21 cellular contexts compared by ENCODE assay signal in the genomic region with DNA sequence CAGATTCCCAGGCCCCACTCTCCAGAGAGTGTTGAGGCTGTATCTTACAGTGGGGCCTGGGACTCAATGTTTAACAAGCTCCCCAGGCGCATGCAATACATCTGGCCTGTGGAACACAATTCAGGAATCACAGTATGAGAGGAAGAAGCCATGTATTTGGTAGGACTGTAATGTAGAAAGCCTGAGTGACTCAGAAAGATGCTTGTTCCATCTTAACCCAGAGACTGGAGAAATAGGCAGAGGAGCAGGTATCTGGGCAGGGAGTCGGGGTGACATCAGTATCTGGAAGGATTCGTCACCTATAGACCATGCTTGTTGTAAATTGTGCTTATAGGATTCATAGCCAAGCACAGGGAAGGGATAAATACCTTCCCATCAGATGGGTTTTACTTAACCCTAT.
DNase-seq lines count a peak whose midpoint lies in the region; ATAC-seq and TF ChIP-seq lines count a peak whose summit lies in the region.
"Had no signal": no experiment of that assay in that cellular context is flagged by ENCODE, and none has a peak within 500 bp of the region (broad histone marks: within the 10 kb centered on the region; RNA-seq: fewer than 3 reads in every experiment).

No MANE protein-coding gene starts in this region.

- H3F3A ChIP-seq in GM23338 (replicated peaks; ENCODE audit: low read depth) = peaks cover 9% of the 10 kb centered on the region

- H3K4me2 ChIP-seq in GM23338 = peak overlapping the region; percentile 16

- in situ Hi-C loops in Panc1 (cut with HindIII; ENCODE audit: low pct_unique_long_range_greater_than_20kb, low sequenced_read_pairs) = no loop called here
- in situ Hi-C loops in KBM-7 (cut with MboI; ENCODE audit: low pct_unique_long_range_greater_than_20kb, low sequenced_read_pairs) = no loop called here

- no peaks in the 10 kb centered on the region for H4K20me1 ChIP-seq in GM23338 (replicated peaks; ENCODE audit: insufficient read depth)

- peaks cover 54% of the 10 kb centered on the region for H3K4me1 Mint-ChIP-seq in GM23338
- H3K4me1 Mint-ChIP-seq in endodermal cell = peaks cover 39% of the 10 kb centered on the region
- H3K4me1 Mint-ChIP-seq in nephron progenitor cell = peaks cover 17% of the 10 kb centered on the region
- H3K4me1 Mint-ChIP-seq: immature natural killer cell had no signal

- no peak for TF ChIP-seq CTCF in GM23338 (conservative IDR thresholded peaks at IDR 0.05; ENCODE audit: low read depth in 2 of 2)
- TF ChIP-seq CTCF in Panc1 (IDR thresholded peaks at IDR 0.05) = no peak
- TF ChIP-seq CTCF in endodermal cell (conservative IDR thresholded peaks at IDR 0.05) = no peak
- TF ChIP-seq CTCF in nephron progenitor cell (IDR thresholded peaks at IDR 0.05) = no peak
- TF ChIP-seq CTCF in prostate gland (IDR thresholded peaks at IDR 0.05) = no peak
- no peak for TF ChIP-seq CTCF in upper lobe of right lung (IDR thresholded peaks at IDR 0.05)

- H3K27ac Mint-ChIP-seq in GM23338 (peak overlapping the region; percentile 92), endodermal cell (peak overlapping the region; percentile 58), nephron progenitor cell (peak overlapping the region; percentile 73)
- H3K27ac Mint-ChIP-seq: activated CD8-positive, alpha-beta T cell treated with anti-CD3 and anti-CD28 coated beads, Interleukin-2, amount 10 ng/mL, durations not matched to agents 7 days and 5 days; immature natural killer cell; stimulated activated naive CD8-positive, alpha-beta T cell treated with anti-CD3 and anti-CD28 coated beads, Interleukin-15, Interleukin-2, amounts not matched to agents 100 ng/mL and 50 ng/mL, for 24 hours; T-helper 2 cell treated with Interferon-gamma antibody and Interleukin-4, amounts not matched to agents 5 μg/mL and 100 μg/mL, for 36 hours had no signal

- H3K36me3 Mint-ChIP-seq in GM23338 (ENCODE audit: low read depth) = no peaks in the 10 kb centered on the region
- H3K36me3 Mint-ChIP-seq in endodermal cell (ENCODE audit: low read depth) = no peaks in the 10 kb centered on the region
- H3K36me3 Mint-ChIP-seq in nephron progenitor cell (ENCODE audit: low read depth) = no peaks in the 10 kb centered on the region
- H3K36me3 Mint-ChIP-seq: activated naive CD4-positive, alpha-beta T cell treated with anti-CD3 and anti-CD28 coated beads, Interleukin-2, amount 50 U/mL, for 72 hours; immature natural killer cell had no signal

- H3K36me3 ChIP-seq in GM23338 (ENCODE audit: insufficient read depth) (no peaks in the 10 kb centered on the region), Panc1 (ENCODE audit: control insufficient read depth, insufficient read depth, low read length) (no peaks in the 10 kb centered on the region), endodermal cell (ENCODE audit: control insufficient read depth, insufficient read depth, low read length) (no peaks in the 10 kb centered on the region), prostate gland (no peaks in the 10 kb centered on the region), upper lobe of right lung (no peaks in the 10 kb centered on the region)
- H3K36me3 ChIP-seq: heart left ventricle, tibial nerve had no signal

- H3K4me1 ChIP-seq in GM23338 (ENCODE audit: insufficient read depth) = peaks cover 46% of the 10 kb centered on the region
- peaks cover 43% of the 10 kb centered on the region for H3K4me1 ChIP-seq in Panc1 (ENCODE audit: control insufficient read depth, insufficient read depth, low read length)
- peaks cover 3% of the 10 kb centered on the region for H3K4me1 ChIP-seq in endodermal cell (ENCODE audit: control insufficient read depth, insufficient read depth, low read length)
- H3K4me1 ChIP-seq in prostate gland (replicated peaks) = no peaks in the 10 kb centered on the region
- H3K4me1 ChIP-seq in upper lobe of right lung = no peaks in the 10 kb centered on the region
- H3K4me1 ChIP-seq: body of pancreas, heart left ventricle, tibial nerve had no signal

- POLR2A ChIA-PET in Panc1 (lab: Charles Lee) = no interaction called here

- no peak overlapping the region for H3K9ac ChIP-seq in endodermal cell (ENCODE audit: extremely low read depth, low read length, poor library complexity, severe bottlenecking)

- peak; percentile 21 for DNase-seq in GM23338 (ENCODE audit: low spot score)
- DNase-seq in Panc1 (ENCODE audit: low read depth, low spot score) = no peak
- DNase-seq in endodermal cell = peak; percentile 56
- DNase-seq in nephron progenitor cell = no peak
- no peak for DNase-seq in prostate gland (ENCODE audit: low spot score)
- no peak for DNase-seq in KBM-7
- no peak for DNase-seq in upper lobe of right lung
- DNase-seq: activated CD4-positive, CD25-positive, alpha-beta regulatory T cell; activated CD8-positive, alpha-beta T cell treated with anti-CD3 and anti-CD28 coated beads, Interleukin-2, amount 10 ng/mL, durations not matched to agents 7 days and 5 days; activated T-cell treated with anti-CD3 and anti-CD28 coated beads, Interleukin-2, amount 50 U/mL, for 4 hours; body of pancreas; DMS79 treated with DMSO at 0.1 percent for 48 hours; heart left ventricle; immature natural killer cell; NCI-H1694 treated with DMSO at 0.1 percent for 48 hours; NCI-H774; stimulated activated CD4-positive, alpha-beta T cell treated with anti-CD3 and anti-CD28 coated beads, Interleukin-4, amount 100 ng/mL, for 24 hours had no signal

- H3K4me3 Mint-ChIP-seq in GM23338 = no peak overlapping the region
- no peak overlapping the region for H3K4me3 Mint-ChIP-seq in endodermal cell
- H3K4me3 Mint-ChIP-seq in nephron progenitor cell = no peak overlapping the region
- H3K4me3 Mint-ChIP-seq: activated CD8-positive, alpha-beta T cell treated with anti-CD3 and anti-CD28 coated beads, Interleukin-2, amount 10 ng/mL, durations not matched to agents 7 days and 5 days; activated T-cell treated with anti-CD3 and anti-CD28 coated beads, Interleukin-2, amount 50 U/mL, for 4 hours; immature natural killer cell; stimulated activated naive CD8-positive, alpha-beta T cell treated with anti-CD3 and anti-CD28 coated beads, Interleukin-15, Interleukin-2, amounts not matched to agents 100 ng/mL and 50 ng/mL, for 24 hours; T-helper 2 cell treated with Interferon-gamma antibody and Interleukin-4, amounts not matched to agents 5 μg/mL and 100 μg/mL, for 36 hours had no signal

- intact Hi-C loops in Panc1 (cut with micrococcal nuclease; ENCODE audit: unreplicated experiment) (no loop called here), prostate gland (cut with DNase I) (no loop called here), upper lobe of right lung (cut with DNase I) (no loop called here)

- no peaks in the 10 kb centered on the region for H3K9me2 ChIP-seq in GM23338 (ENCODE audit: insufficient read depth)

- H3K9me3 ChIP-seq in Panc1 (ENCODE audit: control insufficient read depth, insufficient read depth, low read depth, low read length) (no peaks in the 10 kb centered on the region), endodermal cell (ENCODE audit: control insufficient read depth, low read length) (no peaks in the 10 kb centered on the region), prostate gland (no peaks in the 10 kb centered on the region), upper lobe of right lung (no peaks in the 10 kb centered on the region)
- H3K9me3 ChIP-seq: body of pancreas, heart left ventricle, tibial nerve had no signal

- ATAC-seq in GM23338 = peak; percentile 29
- no peak; the same call in 1 of the 2 replicates for ATAC-seq in Panc1
- no peak for ATAC-seq in upper lobe of right lung
- ATAC-seq: activated CD8-positive, alpha-beta T cell treated with anti-CD3 and anti-CD28 coated beads, Interleukin-2, amount 10 ng/mL, durations not matched to agents 7 days and 5 days; activated T-cell treated with anti-CD3 and anti-CD28 coated beads, Interleukin-2, amount 50 U/mL, for 4 hours; body of pancreas; heart left ventricle had no signal

- BruUV-seq in Panc1 (replicated peaks; lab: Mats Ljungman, UMichigan) = no TSS peak

- WGBS in endodermal cell (ENCODE audit: insufficient coverage in 1 of 2, insufficient read length in 1 of 2), 2 experiments = 81 to 92% methylated on average over 3 of the region's 3 CpGs
- 97% methylated on average over 3 of the region's 3 CpGs for WGBS in prostate gland

- peak overlapping the region; percentile 4; the same call in 1 of the 2 replicates for H3K4me3 ChIP-seq in GM23338
- H3K4me3 ChIP-seq in Panc1 (ENCODE audit: low read depth in 2 of 2, low read length in 2 of 2) = no peak overlapping the region
- no peak overlapping the region for H3K4me3 ChIP-seq in endodermal cell (ENCODE audit: low read length)
- no peak overlapping the region for H3K4me3 ChIP-seq in prostate gland
- H3K4me3 ChIP-seq in upper lobe of right lung = no peak overlapping the region
- H3K4me3 ChIP-seq: body of pancreas, heart left ventricle, tibial nerve had no signal

- H3K9me3 Mint-ChIP-seq in GM23338 (no peaks in the 10 kb centered on the region), endodermal cell (no peaks in the 10 kb centered on the region), nephron progenitor cell (no peaks in the 10 kb centered on the region)
- H3K9me3 Mint-ChIP-seq: activated naive CD4-positive, alpha-beta T cell treated with anti-CD3 and anti-CD28 coated beads, Interleukin-2, amount 50 U/mL, for 72 hours; activated T-cell treated with anti-CD3 and anti-CD28 coated beads, Interleukin-2, amount 50 U/mL, for 4 hours; immature natural killer cell; stimulated activated naive CD8-positive, alpha-beta T cell treated with anti-CD3 and anti-CD28 coated beads, Interleukin-15, Interleukin-2, amounts not matched to agents 100 ng/mL and 50 ng/mL, for 24 hours; T-helper 2 cell treated with Interferon-gamma antibody and Interleukin-4, amounts not matched to agents 5 μg/mL and 100 μg/mL, for 36 hours had no signal

- H3K27me3 ChIP-seq in GM23338 (ENCODE audit: insufficient read depth) = no peaks in the 10 kb centered on the region
- H3K27me3 ChIP-seq in Panc1 (ENCODE audit: control insufficient read depth, insufficient read depth, low read length) = no peaks in the 10 kb centered on the region
- no peaks in the 10 kb centered on the region for H3K27me3 ChIP-seq in endodermal cell (ENCODE audit: control insufficient read depth, insufficient read depth, low read length, poor library complexity, severe bottlenecking)
- H3K27me3 ChIP-seq in prostate gland (replicated peaks; ENCODE audit: insufficient read depth) = no peaks in the 10 kb centered on the region
- peaks cover 4% of the 10 kb centered on the region for H3K27me3 ChIP-seq in upper lobe of right lung
- H3K27me3 ChIP-seq: body of pancreas, tibial nerve had no signal

- CTCF ChIA-PET in Panc1 (lab: Charles Lee) = no interaction called here

- TF ChIP-seq POLR2A in prostate gland (IDR thresholded peaks at IDR 0.05) = no peak

- H3K27me3 Mint-ChIP-seq in GM23338 (ENCODE audit: insufficient read depth, low read depth, poor library complexity) (no peaks in the 10 kb centered on the region), endodermal cell (ENCODE audit: insufficient read depth) (no peaks in the 10 kb centered on the region), nephron progenitor cell (ENCODE audit: low read depth, poor library complexity) (no peaks in the 10 kb centered on the region)

- no peaks in the 10 kb centered on the region for H3K79me2 ChIP-seq in GM23338 (replicated peaks; ENCODE audit: insufficient read depth)

- peak overlapping the region; percentile 87 for H3K27ac ChIP-seq in GM23338 (ENCODE audit: low read depth)
- peak overlapping the region; percentile 97 for H3K27ac ChIP-seq in Panc1 (ENCODE audit: low read length)
- no peak overlapping the region for H3K27ac ChIP-seq in endodermal cell (ENCODE audit: low read depth, low read length)
- H3K27ac ChIP-seq in prostate gland = no peak overlapping the region
- no peak overlapping the region for H3K27ac ChIP-seq in upper lobe of right lung
- H3K27ac ChIP-seq: body of pancreas, heart left ventricle, tibial nerve had no signal

- no peak overlapping the region for H2AFZ ChIP-seq in GM23338

Comparison
In these comparisons a context has a peak if more than half of its experiments do, and no peak if none do; other contexts are left out.
1. DNase-seq: peak in GM23338 (single experiment) and endodermal cell (single experiment); none in Panc1 (single experiment), nephron progenitor cell (single experiment), prostate gland (single experiment), KBM-7 (single experiment) and upper lobe of right lung (single experiment).
2. H3K27ac ChIP-seq: peak in GM23338 (single experiment) and Panc1 (single experiment); none in endodermal cell (single experiment), prostate gland (0 of 2) and upper lobe of right lung (single experiment).
3. Peak in every context shown above with its lines, with median percentiles within 50 percentile points of each other: H3K27ac Mint-ChIP-seq.